ENCODE assay signal across 23 cellular contexts in the genomic region with DNA sequence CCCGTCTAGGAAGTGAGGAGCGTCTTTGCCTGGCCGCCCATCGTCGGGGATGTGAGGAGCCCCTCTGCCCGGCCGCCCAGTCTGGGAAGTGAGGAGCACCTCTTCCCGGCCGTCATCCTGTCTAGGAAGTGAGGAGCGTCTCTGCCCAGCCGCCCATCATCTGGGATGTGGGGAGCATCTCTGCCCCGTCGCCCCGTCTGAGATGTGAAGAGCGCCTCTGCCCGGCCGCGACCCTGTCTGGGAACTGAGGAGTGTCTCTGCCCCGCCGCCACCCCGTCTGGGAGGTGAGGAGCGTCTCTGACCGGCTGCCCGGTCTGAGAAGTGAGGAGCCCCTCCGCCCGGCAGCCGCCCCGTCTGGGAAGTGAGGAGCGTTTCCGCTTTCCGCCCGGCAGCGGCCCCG. TPM values are rescaled to one million over a fixed set of nuclear protein-coding genes. Genes with fewer than 3 reads are reported as not detected.
"Had no signal": no experiment of that assay in that cellular context is flagged by ENCODE, and none has a peak within 500 bp of the region (broad histone marks: within the 10 kb centered on the region; RNA-seq: fewer than 3 reads in every experiment).

No MANE protein-coding gene starts in this region.

RNA-seq across cellular contexts. Expression of a gene that starts 47.4 kb away (rescaled TPM):
- total RNA-seq: activated CD4-positive, alpha-beta memory T cell treated with anti-CD3 and anti-CD28 coated beads, Interleukin-2, amount 10 ng/mL, durations not matched to agents 7 days and 5 days; activated CD4-positive, alpha-beta T cell treated with anti-CD3 and anti-CD28 coated beads for 36 hours; activated CD4-positive, alpha-beta T cell treated with anti-CD3 and anti-CD28 coated beads, Interleukin-2, amount 10 ng/mL, durations not matched to agents 7 days and 5 days; activated CD8-positive, alpha-beta memory T cell treated with anti-CD3 and anti-CD28 coated beads, Interleukin-2, amount 10 ng/mL, durations not matched to agents 7 days and 5 days; activated CD8-positive, alpha-beta T cell treated with anti-CD3 and anti-CD28 coated beads, Interleukin-2, amount 10 ng/mL, durations not matched to agents 7 days and 5 days; activated naive CD4-positive, alpha-beta T cell treated with anti-CD3 and anti-CD28 coated beads for 36 hours; activated naive CD4-positive, alpha-beta T cell treated with anti-CD3 and anti-CD28 coated beads, Interleukin-2, amount 50 U/mL, for 72 hours; activated naive CD8-positive, alpha-beta T cell treated with anti-CD3 and anti-CD28 coated beads for 36 hours; activated T-cell treated with anti-CD3 and anti-CD28 coated beads, Interleukin-2, amount 50 U/mL, for 4 hours; activated T-cell treated with anti-CD3 and anti-CD28 coated beads, Interleukin-2, amount 50 U/mL, for 72 hours; activated T-helper 1 cell treated with anti-CD3 and anti-CD28 coated beads, Interleukin-12 subunit alpha, Interleukin-12 subunit beta, Interleukin-2, Interleukin-4 antibody, amounts not matched to agents 30 ng/mL and 10 ng/mL and 1 ng/mL, durations not matched to agents 14 hours and 24 hours and 36 hours; activated T-helper 17 cell treated with anti-CD3 and anti-CD28 coated beads, Interleukin-2, amount 50 U/mL, for 72 hours; adrenal gland; aorta; astrocyte; body of pancreas; breast epithelium; cardiac septum; T-cell; T-helper 1 cell treated with Interleukin-12 subunit alpha and Interleukin-12 subunit beta and Interleukin-4 antibody, amounts not matched to agents 30 ng/mL and 1 ng/mL, for 36 hours; T-helper 17 cell; T-helper 2 cell treated with Interferon-gamma antibody and Interleukin-4, amounts not matched to agents 100 ng/mL and 5 ng/mL, for 36 hours; WTC11 had no signal
- polyA plus RNA-seq: adrenal gland had no signal
